ENCODE assay signal across 23 cellular contexts in the genomic region with DNA sequence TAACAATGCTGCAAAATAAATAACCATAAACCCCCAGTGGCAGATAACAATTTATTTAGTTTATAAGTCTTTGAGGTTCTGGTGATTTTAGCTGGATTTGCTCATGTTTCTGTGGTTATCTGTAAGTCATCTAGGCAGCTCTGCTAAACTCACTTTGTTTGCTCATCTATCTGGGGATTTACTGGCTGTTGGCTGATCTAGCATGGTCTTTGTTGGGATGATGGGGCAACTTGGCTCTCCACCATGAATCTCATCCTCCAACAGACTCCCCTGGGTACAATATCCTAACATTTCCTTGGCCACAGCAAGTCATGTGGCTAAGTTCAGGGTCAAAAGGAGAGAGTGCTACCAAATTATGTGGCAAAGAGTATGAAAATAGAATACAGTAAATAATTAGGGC.
A peak's percentile ranks its signal among the peaks of the same experiment; 100 is the strongest.
DNase-seq lines count a peak whose midpoint lies in the region; ATAC-seq lines count a peak whose summit lies in the region.
"Had no signal": no experiment of that assay in that cellular context is flagged by ENCODE, and none has a peak within 500 bp of the region (broad histone marks: within the 10 kb centered on the region; RNA-seq: fewer than 3 reads in every experiment).

No MANE protein-coding gene starts in this region.

- no peak for DNase-seq in sciatic nerve (ENCODE audit: low spot score)
- DNase-seq: 8988T; ACHN; AML-193; BE2C; C1 segment of cervical spinal cord; Caco-2; Calu3; CD4-positive, alpha-beta memory T cell; CD4-positive, alpha-beta T cell; CD4-positive, CD25-positive, alpha-beta regulatory T cell; CD8-positive, alpha-beta memory T cell; CD8-positive, alpha-beta T cell; COR-L47; DMS 273 treated with DMSO at 0.1 percent for 48 hours; DMS153; DMS53; DMS79; DMS79 treated with DMSO at 0.1 percent for 48 hours; DND-41; EL had no signal

- ATAC-seq in sciatic nerve (peak; percentile 61), HG03025 (IDR thresholded peaks at IDR 0.05; ENCODE audit: low FRiP score, unreplicated experiment) (no peak)
- ATAC-seq: A549; CD8-positive, alpha-beta T cell had no signal

- intact Hi-C loops in sciatic nerve (cut with DNase I) = no loop called here
